Comparison of ENCODE assay signal across 20 cellular contexts in genomic region chr6:143204045-143204444, GRCh38.
DNase-seq lines count a peak whose midpoint lies in the region; ATAC-seq and TF ChIP-seq lines count a peak whose summit lies in the region.
"Had no signal": no experiment of that assay in that cellular context is flagged by ENCODE, and none has a peak within 500 bp of the region (broad histone marks: within the 10 kb centered on the region; RNA-seq: fewer than 3 reads in every experiment).

No MANE protein-coding gene starts in this region.

- H3K4me3 ChIP-seq in GM23338: no peak overlapping the region
- H3K4me3 ChIP-seq: A549; BLaER1 treated with 17β-estradiol and CSF1 and Interleukin-3, amounts not matched to agents 10 nM and 100 nM; HAP-1 had no signal

- no peak for ATAC-seq in GM23338
- ATAC-seq: A549 had no signal

- H2AFZ ChIP-seq in GM23338: no peak overlapping the region

- H4K20me1 ChIP-seq in GM23338 (replicated peaks; ENCODE audit: insufficient read depth): no peaks in the 10 kb centered on the region
- H4K20me1 ChIP-seq: BLaER1 treated with 17β-estradiol and CSF1 and Interleukin-3, amounts not matched to agents 10 nM and 100 nM had no signal

- TF ChIP-seq CTCF in GM23338 (conservative IDR thresholded peaks at IDR 0.05; ENCODE audit: low read depth in 2 of 2): no peak

- no peaks in the 10 kb centered on the region for H3K27me3 ChIP-seq in GM23338 (ENCODE audit: insufficient read depth)
- H3K27me3 ChIP-seq: BE2C; BLaER1 treated with 17β-estradiol and CSF1 and Interleukin-3, amounts not matched to agents 10 nM and 100 nM had no signal

- no peaks in the 10 kb centered on the region for H3K79me2 ChIP-seq in GM23338 (replicated peaks; ENCODE audit: insufficient read depth)

- H3K9me2 ChIP-seq in GM23338 (ENCODE audit: insufficient read depth): no peaks in the 10 kb centered on the region

- DNase-seq in NOMO-1 (lab: John Stamatoyannopoulos, UW; ENCODE audit: unreplicated experiment in 2 of 2) (peak; percentile 37 to 68), NOMO-1 treated with dmso at 0.1 percent for 144 hours (lab: John Stamatoyannopoulos, UW; ENCODE audit: unreplicated experiment) (no peak), GM23338 (ENCODE audit: low spot score) (no peak), MV-4-11 (lab: John Stamatoyannopoulos, UW) (peak; percentile 31), T-helper 2 cell (no peak)
- no peak for DNase-seq in activated CD8-positive, alpha-beta memory T cell treated with anti-CD3 and anti-CD28 coated beads for 24 hours
- DNase-seq: 8988T; ACHN; AML-193; BE2C; CD4-positive, alpha-beta T cell; CD8-positive, alpha-beta memory T cell; DMS 273 treated with DMSO at 0.1 percent for 48 hours; DMS79 treated with DMSO at 0.1 percent for 48 hours; GF-D8; GOT3 had no signal

- peaks cover 17% of the 10 kb centered on the region for H3K36me3 Mint-ChIP-seq in GM23338 (ENCODE audit: low read depth)
- H3K36me3 Mint-ChIP-seq: CD14-positive monocyte had no signal

- H3F3A ChIP-seq in GM23338 (replicated peaks; ENCODE audit: low read depth): no peaks in the 10 kb centered on the region

- no peak overlapping the region for H3K27ac Mint-ChIP-seq in GM23338
- H3K27ac Mint-ChIP-seq: CD14-positive monocyte; CD4-positive, alpha-beta T cell; CD8-positive, alpha-beta memory T cell had no signal

- no peak overlapping the region for H3K4me2 ChIP-seq in GM23338
- H3K4me2 ChIP-seq: A549; BLaER1 treated with 17β-estradiol and CSF1 and Interleukin-3, amounts not matched to agents 10 nM and 100 nM had no signal

- H3K4me1 ChIP-seq in GM23338 (ENCODE audit: insufficient read depth): no peaks in the 10 kb centered on the region
- H3K4me1 ChIP-seq: A549, BE2C had no signal

- H3K9me3 Mint-ChIP-seq in GM23338: no peaks in the 10 kb centered on the region

- H3K27ac ChIP-seq in GM23338 (ENCODE audit: low read depth): no peak overlapping the region
- H3K27ac ChIP-seq: A549; BLaER1 treated with 17β-estradiol and CSF1 and Interleukin-3, amounts not matched to agents 10 nM and 100 nM had no signal

- no peaks in the 10 kb centered on the region for H3K36me3 ChIP-seq in GM23338 (ENCODE audit: insufficient read depth)
- H3K36me3 ChIP-seq: BE2C; BLaER1 treated with 17β-estradiol and CSF1 and Interleukin-3, amounts not matched to agents 10 nM and 100 nM; HAP-1 had no signal

- no peak overlapping the region for H3K4me3 Mint-ChIP-seq in GM23338
- H3K4me3 Mint-ChIP-seq: CD14-positive monocyte; CD4-positive, alpha-beta T cell; CD8-positive, alpha-beta memory T cell had no signal

- peaks cover 3% of the 10 kb centered on the region for H3K27me3 Mint-ChIP-seq in GM23338 (ENCODE audit: insufficient read depth, low read depth, poor library complexity)
- H3K27me3 Mint-ChIP-seq: CD4-positive, alpha-beta T cell; CD8-positive, alpha-beta memory T cell had no signal

- no peaks in the 10 kb centered on the region for H3K4me1 Mint-ChIP-seq in GM23338
- H3K4me1 Mint-ChIP-seq: CD14-positive monocyte; CD8-positive, alpha-beta memory T cell had no signal

TF ChIP-seq in GM23338, 12 proteins besides CTCF, POLR2A, EP300 and RAD21:
- TF ChIP-seq ZNF331 (CRISPR knock-in tag; IDR thresholded peaks at IDR 0.05; ENCODE audit: low read depth) (peak; percentile 72), REST (IDR thresholded peaks at IDR 0.05; ENCODE audit: unreplicated experiment) (no peak)

Comparison
In these comparisons a context has a peak if more than half of its experiments do, and no peak if none do; other contexts are left out.
1. DNase-seq: peak in NOMO-1 (2 of 2) and MV-4-11 (single experiment); none in NOMO-1 treated with dmso at 0.1 percent for 144 hours (single experiment), GM23338 (single experiment), T-helper 2 cell (0 of 5) and activated CD8-positive, alpha-beta memory T cell treated with anti-CD3 and anti-CD28 coated beads for 24 hours (single experiment).